In the genomic region with DNA sequence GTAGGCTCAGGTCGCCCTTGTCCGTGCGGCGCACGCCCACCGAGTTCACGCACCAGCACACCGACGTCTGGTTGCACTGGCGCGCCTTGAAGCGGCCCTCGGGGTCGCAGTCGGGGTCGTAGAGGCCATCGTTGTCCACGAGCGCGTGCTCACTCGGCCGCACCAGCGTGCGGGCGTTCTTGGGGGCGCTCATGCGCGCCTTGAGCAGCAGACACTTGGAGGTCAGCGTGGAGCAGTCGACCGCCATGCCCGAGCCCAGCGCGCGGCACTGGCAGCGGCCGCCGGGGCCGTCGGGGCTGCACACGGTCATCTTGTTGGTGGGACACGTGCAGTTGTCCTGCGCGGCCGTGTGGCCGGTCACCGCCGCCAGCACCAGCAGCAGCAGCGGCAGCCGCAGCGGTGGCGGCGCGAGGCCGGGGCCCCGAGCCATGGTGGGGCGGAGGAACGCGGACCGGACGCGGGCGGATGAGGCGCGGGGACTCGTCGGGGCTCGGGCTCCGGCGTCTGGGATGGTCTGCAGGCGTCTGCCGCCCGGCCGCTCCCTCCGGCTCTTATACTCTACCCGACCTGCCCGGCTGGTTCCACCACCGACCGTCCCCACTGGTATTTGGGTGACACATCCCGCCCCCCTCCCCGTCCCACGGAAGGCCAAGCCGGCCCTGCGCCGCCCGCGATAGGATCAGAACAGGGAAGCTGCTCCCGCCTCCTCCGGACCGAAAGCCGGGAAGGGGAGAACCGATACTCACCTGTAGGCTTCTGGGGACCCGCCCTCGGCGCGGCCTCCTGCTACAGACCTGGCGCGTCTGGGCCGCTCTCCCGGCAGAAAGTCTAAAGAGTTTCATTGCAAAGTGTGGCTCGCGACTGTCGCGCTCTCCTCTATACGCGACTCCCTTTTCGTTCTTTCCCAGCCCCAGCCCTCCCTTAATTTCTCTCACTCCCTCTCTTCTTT, we compare ENCODE assay signal across 8 cellular contexts. TPM values are rescaled to one million over a fixed set of nuclear protein-coding genes. Genes with fewer than 3 reads are reported as not detected.
DNase-seq lines count a peak whose midpoint lies in the region; TF ChIP-seq lines count a peak whose summit lies in the region.

A gene with protein sequence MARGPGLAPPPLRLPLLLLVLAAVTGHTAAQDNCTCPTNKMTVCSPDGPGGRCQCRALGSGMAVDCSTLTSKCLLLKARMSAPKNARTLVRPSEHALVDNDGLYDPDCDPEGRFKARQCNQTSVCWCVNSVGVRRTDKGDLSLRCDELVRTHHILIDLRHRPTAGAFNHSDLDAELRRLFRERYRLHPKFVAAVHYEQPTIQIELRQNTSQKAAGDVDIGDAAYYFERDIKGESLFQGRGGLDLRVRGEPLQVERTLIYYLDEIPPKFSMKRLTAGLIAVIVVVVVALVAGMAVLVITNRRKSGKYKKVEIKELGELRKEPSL (minus strand): TSS at position 526 of the 949 bp plus-strand sequence. CDS start 96 bp downstream, at position 430.

- no peaks in the 10 kb centered on the region for H3K9me3 Mint-ChIP-seq in activated naive CD4-positive, alpha-beta T cell treated with anti-CD3 and anti-CD28 coated beads for 36 hours
- no peaks in the 10 kb centered on the region for H3K9me3 Mint-ChIP-seq in mesothelial cell of epicardium

- H3K4me1 ChIP-seq in ectodermal cell (ENCODE audit: control insufficient read depth, insufficient read depth, low read length) (no peaks in the 10 kb centered on the region), BE2C (no peaks in the 10 kb centered on the region)

- no peak for TF ChIP-seq CTCF in mesothelial cell of epicardium (IDR thresholded peaks at IDR 0.05; ENCODE audit: unreplicated experiment)
- TF ChIP-seq CTCF in GM10266 (IDR thresholded peaks at IDR 0.05; ENCODE audit: control insufficient read depth, insufficient read depth, low read depth, missing control alignments) = no peak
- TF ChIP-seq CTCF in BE2C (IDR thresholded peaks at IDR 0.05; ENCODE audit: low read depth, low read length) = no peak

- no peaks in the 10 kb centered on the region for H3K36me3 Mint-ChIP-seq in activated naive CD4-positive, alpha-beta T cell treated with anti-CD3 and anti-CD28 coated beads for 36 hours (ENCODE audit: low read depth)
- no peaks in the 10 kb centered on the region for H3K36me3 Mint-ChIP-seq in mesothelial cell of epicardium

- H3K9me3 ChIP-seq in ectodermal cell (ENCODE audit: control insufficient read depth, low read length) (no peaks in the 10 kb centered on the region), BE2C (no peaks in the 10 kb centered on the region)

- no peak within 1 kb of the TSS for H3K27ac ChIP-seq in ectodermal cell (ENCODE audit: insufficient read depth, low read depth, low read length, poor library complexity, severe bottlenecking)

- peaks cover 65% of the 10 kb centered on the region for H3K27me3 ChIP-seq in ectodermal cell (ENCODE audit: control insufficient read depth, insufficient read depth, low read length, poor library complexity, severe bottlenecking)
- peaks cover 3% of the 10 kb centered on the region; the same call in 1 of the 2 replicates for H3K27me3 ChIP-seq in BE2C

- peaks cover 55% of the 10 kb centered on the region for H3K27me3 Mint-ChIP-seq in activated naive CD4-positive, alpha-beta T cell treated with anti-CD3 and anti-CD28 coated beads for 36 hours (ENCODE audit: low read depth)
- H3K27me3 Mint-ChIP-seq in mesothelial cell of epicardium (ENCODE audit: low read depth) = peaks cover 11% of the 10 kb centered on the region

- H3K4me3 ChIP-seq in ectodermal cell (ENCODE audit: insufficient read depth, low read depth, low read length) (peak within 1 kb of the TSS; percentile 23), BE2C (ENCODE audit: low read depth, low read length) (no peak within 1 kb of the TSS)

- DNase-seq in activated naive CD4-positive, alpha-beta T cell treated with anti-CD3 and anti-CD28 coated beads for 36 hours = no peak
- DNase-seq in activated naive CD4-positive, alpha-beta T cell treated with Interleukin-2 at 50 U/mL for 16 hours = no peak
- DNase-seq in mesothelial cell of epicardium (ENCODE audit: low spot score in 2 of 2, unreplicated experiment in 2 of 2) (peak; percentile 48 to 66), ureter (ENCODE audit: low spot score) (peak; percentile 91), GM10266 (ENCODE audit: extremely low spot score) (no peak), BE2C (no peak), RKO (ENCODE audit: low spot score) (no peak)

- peak within 1 kb of the TSS; percentile 59 for H3K4me3 Mint-ChIP-seq in activated naive CD4-positive, alpha-beta T cell treated with anti-CD3 and anti-CD28 coated beads for 36 hours
- H3K4me3 Mint-ChIP-seq in mesothelial cell of epicardium = peak within 1 kb of the TSS; percentile 68

- H3K27ac Mint-ChIP-seq in activated naive CD4-positive, alpha-beta T cell treated with anti-CD3 and anti-CD28 coated beads for 36 hours = no peak within 1 kb of the TSS
- H3K27ac Mint-ChIP-seq in mesothelial cell of epicardium = peak within 1 kb of the TSS; percentile 100

- peaks cover 33% of the 10 kb centered on the region for H3K4me1 Mint-ChIP-seq in activated naive CD4-positive, alpha-beta T cell treated with anti-CD3 and anti-CD28 coated beads for 36 hours (ENCODE audit: low read depth)
- peaks cover 44% of the 10 kb centered on the region for H3K4me1 Mint-ChIP-seq in mesothelial cell of epicardium

- CTCF ChIA-PET in activated naive CD4-positive, alpha-beta T cell treated with anti-CD3 and anti-CD28 coated beads for 36 hours (lab: Charles Lee) = no interaction called here

- H3K36me3 ChIP-seq in ectodermal cell (ENCODE audit: control insufficient read depth, insufficient read depth, low read length) (no peaks in the 10 kb centered on the region), BE2C (no peaks in the 10 kb centered on the region)

- intact Hi-C loops in activated naive CD4-positive, alpha-beta T cell treated with anti-CD3 and anti-CD28 coated beads for 36 hours (cut with micrococcal nuclease) = no loop called here

- 8 to 9% methylated on average over 107 of the region's 107 CpGs for WGBS in ectodermal cell, 2 experiments

RNA-seq across cellular contexts. Expression of the gene that starts here (rescaled TPM):
- not detected for total RNA-seq in activated naive CD4-positive, alpha-beta T cell treated with anti-CD3 and anti-CD28 coated beads for 36 hours
- polyA plus RNA-seq in ectodermal cell (2013, experiment 1 of 4) = 0.17 TPM
- polyA plus RNA-seq in ectodermal cell (2013, experiment 2 of 4) = not detected
- 0.16 TPM for polyA plus RNA-seq in ectodermal cell (2013, experiment 3 of 4)
- polyA plus RNA-seq in ectodermal cell (2013, experiment 4 of 4) = 0.20 TPM
- total RNA-seq in mesothelial cell of epicardium = 22.7 to 25.3 TPM (median 25.0 TPM) in 3 replicates
- 549 TPM for total RNA-seq in ureter
- not detected for polyA plus RNA-seq in BE2C (2012; ENCODE audit: insufficient read depth, insufficient read length, low read depth)

Comparison
In these comparisons a context has a peak if more than half of its experiments do, and no peak if none do; other contexts are left out.
1. RNA of the gene that starts here (total RNA-seq): 549 TPM in ureter (single experiment) and 22.7 to 25.3 TPM in mesothelial cell of epicardium; not detected in activated naive CD4-positive, alpha-beta T cell treated with anti-CD3 and anti-CD28 coated beads for 36 hours; every median in the first group is over 10 times any median in the second.
2. RNA of the gene that starts here (total RNA-seq): 549 TPM in ureter (single experiment); 22.7 to 25.3 TPM in mesothelial cell of epicardium; every median in the first group is over 10 times any median in the second.
3. DNase-seq: peak in mesothelial cell of epicardium (2 of 2) and ureter (single experiment); none in activated naive CD4-positive, alpha-beta T cell treated with anti-CD3 and anti-CD28 coated beads for 36 hours (single experiment), activated naive CD4-positive, alpha-beta T cell treated with Interleukin-2 at 50 U/mL for 16 hours (single experiment), GM10266 (single experiment), BE2C (single experiment) and RKO (single experiment).